ENCODE assay signal across 11 cellular contexts in genomic region chr6:331622-332521, GRCh38. TPM values are rescaled to one million over a fixed set of nuclear protein-coding genes. Genes with fewer than 3 reads are reported as not detected.
DNase-seq lines count a peak whose midpoint lies in the region; ATAC-seq and TF ChIP-seq lines count a peak whose summit lies in the region.
"Had no signal": no experiment of that assay in that cellular context is flagged by ENCODE, and none has a peak within 500 bp of the region (broad histone marks: within the 10 kb centered on the region; RNA-seq: fewer than 3 reads in every experiment).

No MANE protein-coding gene starts in this region.

- DNase-seq in brain pericyte (ENCODE audit: low read depth, low spot score) (peak; percentile 38), hepatic stellate cell (ENCODE audit: low spot score) (no peak), retina (no peak), HPDE6-E6E7 (ENCODE audit: extremely low spot score) (no peak), dermis blood vessel endothelial cell (no peak)
- DNase-seq: activated CD4-positive, alpha-beta memory T cell treated with anti-CD3 and anti-CD28 coated beads, Interleukin-2, amount 10 ng/mL, durations not matched to agents 7 days and 5 days; KG1; PC-9 had no signal

- ATAC-seq in GM19395 (IDR thresholded peaks at IDR 0.05; ENCODE audit: unreplicated experiment): peak; percentile 54
- ATAC-seq in HG02981 (IDR thresholded peaks at IDR 0.05; ENCODE audit: unreplicated experiment): peak; percentile 44

- peak; percentile 55 for TF ChIP-seq CTCF in GM12874 (IDR thresholded peaks at IDR 0.05; ENCODE audit: insufficient read depth, low read depth, low read length)

RNA-seq across cellular contexts. Expression of gene DUSP22, which starts 39.6 kb away (rescaled TPM):
- 40.8 and 44.3 TPM in 2 replicates for total RNA-seq in dermis blood vessel endothelial cell

RNA-seq across cellular contexts. Expression of gene IRF4, which starts 59.7 kb away (rescaled TPM):
- 0.05 TPM in 1 of 2 replicates, not detected in the other for total RNA-seq in dermis blood vessel endothelial cell
- total RNA-seq: PC-9 had no signal
